8 cellular contexts compared by ENCODE assay signal in the genomic region with DNA sequence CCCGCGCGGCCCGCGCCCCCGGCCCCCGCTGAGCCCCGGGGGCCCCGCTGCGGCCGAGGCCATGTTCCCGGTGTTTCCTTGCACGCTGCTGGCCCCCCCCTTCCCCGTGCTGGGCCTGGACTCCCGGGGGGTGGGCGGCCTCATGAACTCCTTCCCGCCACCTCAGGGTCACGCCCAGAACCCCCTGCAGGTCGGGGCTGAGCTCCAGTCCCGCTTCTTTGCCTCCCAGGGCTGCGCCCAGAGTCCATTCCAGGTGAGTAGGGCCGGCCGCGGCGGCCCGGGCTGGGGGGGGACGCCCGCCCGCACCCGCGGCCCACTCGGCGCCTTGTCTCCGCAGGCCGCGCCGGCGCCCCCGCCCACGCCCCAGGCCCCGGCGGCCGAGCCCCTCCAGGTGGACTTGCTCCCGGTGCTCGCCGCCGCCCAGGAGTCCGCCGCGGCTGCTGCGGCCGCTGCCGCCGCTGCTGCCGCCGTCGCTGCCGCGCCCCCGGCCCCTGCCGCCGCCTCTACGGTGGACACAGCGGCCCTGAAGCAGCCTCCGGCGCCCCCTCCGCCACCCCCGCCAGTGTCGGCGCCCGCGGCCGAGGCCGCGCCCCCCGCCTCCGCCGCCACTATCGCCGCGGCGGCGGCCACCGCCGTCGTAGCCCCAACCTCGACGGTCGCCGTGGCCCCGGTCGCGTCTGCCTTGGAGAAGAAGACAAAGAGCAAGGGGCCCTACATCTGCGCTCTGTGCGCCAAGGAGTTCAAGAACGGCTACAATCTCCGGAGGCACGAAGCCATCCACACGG. TPM values are rescaled to one million over a fixed set of nuclear protein-coding genes. Genes with fewer than 3 reads are reported as not detected.
DNase-seq lines count a peak whose midpoint lies in the region; ATAC-seq lines count a peak whose summit lies in the region.

No MANE protein-coding gene starts in this region.

- peak overlapping the region; percentile 77 for H3K9ac ChIP-seq in HUES64 (ENCODE audit: low read depth, low read length)
- peak overlapping the region; percentile 94 for H3K9ac ChIP-seq in iPS-20b (ENCODE audit: low read depth, low read length)

- no peak for ATAC-seq in GM19455 (IDR thresholded peaks at IDR 0.05; ENCODE audit: unreplicated experiment)

- no peaks in the 10 kb centered on the region for H3K27me3 ChIP-seq in HUES64 (ENCODE audit: insufficient read depth, low read length)
- no peaks in the 10 kb centered on the region for H3K27me3 ChIP-seq in iPS-20b (ENCODE audit: insufficient read depth, low read length)

- H3K36me3 ChIP-seq in HUES64 (ENCODE audit: insufficient read depth, low read length) (peaks cover 47% of the 10 kb centered on the region), iPS-20b (ENCODE audit: insufficient read depth, low read depth, low read length) (peaks cover 58% of the 10 kb centered on the region)

- no peaks in the 10 kb centered on the region for H3K9me3 ChIP-seq in HUES64 (ENCODE audit: insufficient read depth, low read depth, low read length)
- no peaks in the 10 kb centered on the region for H3K9me3 ChIP-seq in iPS-20b (ENCODE audit: insufficient read depth, low read depth, low read length)

- H3K27ac ChIP-seq in HUES64 (ENCODE audit: low read depth, low read length) (peak overlapping the region; percentile 94), iPS-20b (ENCODE audit: low read length) (peak overlapping the region; percentile 89)

- WGBS in HUES64 = under 1% methylated on average over 99 of the region's 99 CpGs

- peak overlapping the region; percentile 72 for H3K4me3 ChIP-seq in HUES64 (ENCODE audit: low read length)
- peak overlapping the region; percentile 96 for H3K4me3 ChIP-seq in iPS-20b (ENCODE audit: low read length)

- peaks cover 36% of the 10 kb centered on the region for H3K4me1 ChIP-seq in HUES64 (ENCODE audit: insufficient read depth, low read length)
- H3K4me1 ChIP-seq in iPS-20b (ENCODE audit: insufficient read depth, low read length) = peaks cover 24% of the 10 kb centered on the region

- DNase-seq in Daoy (ENCODE audit: low read depth) = peak; percentile 81
- DNase-seq in RPMI8226 = peak; percentile 82
- DNase-seq in amniotic epithelial cell (ENCODE audit: low read depth) = peak; percentile 27
- DNase-seq in stimulated activated CD4-positive, alpha-beta T cell treated with anti-CD3 and anti-CD28 coated beads, Interleukin-15, amount 100 ng/mL, for 24 hours = peak; percentile 82
- DNase-seq in NCI-H187 treated with DMSO at 0.1 percent for 48 hours (lab: John Stamatoyannopoulos, UW) = no peak

RNA-seq across cellular contexts. Expression of gene MAZ, which starts 0.5 kb away (rescaled TPM):
- 120 and 132 TPM in 2 replicates for total RNA-seq in Daoy (2014; rRNA removed; shearing (Covaris generic))
- 290 TPM for polyA plus RNA-seq in HUES64 (2013, experiment 1 of 2)
- 272 TPM for polyA plus RNA-seq in HUES64 (2013, experiment 2 of 2)

RNA-seq across cellular contexts. Expression of gene PRRT2, which starts 5.2 kb away (rescaled TPM):
- 0.29 TPM in 1 of 2 replicates, not detected in the other for total RNA-seq in Daoy (2014; rRNA removed; shearing (Covaris generic))
- 10.2 TPM for polyA plus RNA-seq in HUES64 (2013, experiment 1 of 2)
- polyA plus RNA-seq in HUES64 (2013, experiment 2 of 2) = 12.9 TPM

RNA-seq across cellular contexts. Expression of gene PAGR1, which starts 9.1 kb away (rescaled TPM):
- 50.0 and 78.6 TPM in 2 replicates for total RNA-seq in Daoy (2014; rRNA removed; shearing (Covaris generic))
- polyA plus RNA-seq in HUES64 (2013, experiment 1 of 2) = 52.5 TPM
- polyA plus RNA-seq in HUES64 (2013, experiment 2 of 2) = 49.5 TPM

RNA-seq across cellular contexts. Expression of gene MVP, which starts 13.4 kb away (rescaled TPM):
- 60.5 and 71.4 TPM in 2 replicates for total RNA-seq in Daoy (2014; rRNA removed; shearing (Covaris generic))
- 0.80 TPM for polyA plus RNA-seq in HUES64 (2013, experiment 1 of 2)
- polyA plus RNA-seq in HUES64 (2013, experiment 2 of 2) = 1.4 TPM

RNA-seq across cellular contexts. Expression of gene KIF22, which starts 16.3 kb away (rescaled TPM):
- 104 and 111 TPM in 2 replicates for total RNA-seq in Daoy (2014; rRNA removed; shearing (Covaris generic))
- polyA plus RNA-seq in HUES64 (2013, experiment 1 of 2) = 91.3 TPM
- polyA plus RNA-seq in HUES64 (2013, experiment 2 of 2) = 95.0 TPM
